13 cellular contexts compared by ENCODE assay signal in genomic region chr9:105432247-105432857, GRCh38.
"Had no signal": no experiment of that assay in that cellular context is flagged by ENCODE, and none has a peak within 500 bp of the region (broad histone marks: within the 10 kb centered on the region; RNA-seq: fewer than 3 reads in every experiment).

No MANE protein-coding gene starts in this region.

- H3K4me3 ChIP-seq: body of pancreas, lung, smooth muscle cell, thyroid gland, vagina had no signal

- H3K27me3 ChIP-seq: body of pancreas, thyroid gland, vagina had no signal

- ATAC-seq: body of pancreas; natural killer cell treated with Interleukin-12 subunit alpha and Interleukin-12 subunit beta and Interleukin-15 and Interleukin-18, amount 100 ng/mL, for 72 hours; stimulated activated effector memory CD8-positive, alpha-beta T cell treated with anti-CD3 and anti-CD28 coated beads, Interleukin-12 subunit alpha, Interleukin-12 subunit beta, amount 100 ng/mL, for 72 hours had no signal

- DNase-seq: activated CD4-positive, alpha-beta T cell treated with anti-CD3 and anti-CD28 coated beads for 48 hours; amniotic stem cell; body of pancreas; dermis blood vessel endothelial cell; hippocampal formation; retina; T-helper 1 cell; thyroid gland had no signal

- H3K36me3 ChIP-seq: thyroid gland, vagina had no signal

- H3K27ac ChIP-seq: body of pancreas, thyroid gland, vagina had no signal

- H3K4me2 ChIP-seq: smooth muscle cell had no signal

- H3K9me3 ChIP-seq: body of pancreas, thyroid gland, vagina had no signal

- H3K4me1 ChIP-seq: thyroid gland, vagina had no signal
